Comparison of ENCODE assay signal across 8 cellular contexts in the genomic region with DNA sequence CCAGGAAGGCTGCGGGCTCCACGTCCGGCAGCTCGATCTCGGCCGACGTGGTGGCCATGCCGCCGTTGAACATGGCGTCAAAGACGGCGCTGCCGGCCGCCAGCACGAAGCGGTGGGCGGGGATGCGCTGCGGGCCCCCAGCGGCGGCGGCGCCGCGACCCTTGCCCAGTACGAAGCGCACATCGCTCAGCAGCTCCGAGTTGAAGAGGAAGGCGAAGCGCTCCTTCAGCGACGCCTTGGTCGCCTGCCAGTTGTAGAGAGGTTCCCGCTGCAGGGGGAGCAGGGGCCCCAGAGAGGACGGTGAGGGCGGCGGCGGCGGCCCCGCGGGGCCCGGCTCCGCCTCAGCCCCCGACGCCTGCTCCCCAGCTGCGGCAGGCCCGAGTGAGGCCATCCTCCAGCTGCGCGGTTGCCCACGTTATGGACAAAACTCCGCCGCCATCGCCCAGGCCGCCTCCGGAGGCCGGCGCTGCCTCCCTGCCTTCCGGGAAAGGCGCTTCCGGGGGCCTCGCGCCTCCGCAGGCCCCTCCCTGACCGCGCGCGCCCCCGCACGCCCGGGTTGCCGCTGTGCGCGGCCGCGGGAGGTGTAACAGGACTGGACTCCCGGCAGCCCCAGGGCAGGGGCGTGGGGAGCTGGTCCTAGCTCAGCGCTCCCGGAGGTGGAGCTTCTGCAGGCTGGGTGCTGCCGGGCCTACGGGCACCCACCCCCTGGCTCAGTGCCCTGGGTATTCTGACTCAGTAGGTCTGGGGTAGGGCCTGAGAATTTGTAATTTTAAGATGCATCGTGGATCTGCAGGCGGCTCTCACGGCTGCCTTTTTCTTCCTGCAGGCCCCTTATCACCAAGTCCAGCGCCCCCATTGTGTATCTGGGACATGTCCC. TPM values are rescaled to one million over a fixed set of nuclear protein-coding genes. Genes with fewer than 3 reads are reported as not detected.
DNase-seq lines count a peak whose midpoint lies in the region; ATAC-seq, FAIRE-seq and TF ChIP-seq lines count a peak whose summit lies in the region.

BTBD1 (minus strand) TSS at position 492 of the 877 bp plus-strand sequence; CDS start at position 391, 101 bp downstream.

- H3K27me3 ChIP-seq in right lobe of liver, result no peaks in the 10 kb centered on the region

- H3K36me3 ChIP-seq in right lobe of liver, result no peaks in the 10 kb centered on the region

- TF ChIP-seq CTCF in right lobe of liver (IDR thresholded peaks at IDR 0.05), result peak in 2 of 4 donors; percentile 22 to 34

- DNase-seq in C1 segment of cervical spinal cord (lab: John Stamatoyannopoulos, UW) (peak in 13 of 14 donors; percentile 56 to 91 (median 82)), GM19239 (ENCODE audit: insufficient read length, low spot score) (peak; percentile 89), NCI-H526 (lab: John Stamatoyannopoulos, UW) (peak; percentile 59 to 96), dermis blood vessel endothelial cell (peak; percentile 92), right lobe of liver (peak; percentile 93 to 95 (median 94))
- DNase-seq in activated CD4-positive, alpha-beta T cell treated with anti-CD3 and anti-CD28 coated beads, Interleukin-2, amount 50 U/mL, for 4 hours, result peak; percentile 79 to 82
- DNase-seq in stimulated activated CD4-positive, alpha-beta T cell treated with anti-CD3 and anti-CD28 coated beads, Interleukin-4, amount 100 ng/mL, for 24 hours, result peak; percentile 90

- H3K4me3 ChIP-seq in right lobe of liver, result peak within 1 kb of the TSS; percentile 78 to 99 (median 93)

- peaks cover 0 to 31% (median 12%) of the 10 kb centered on the region in 4 donors for H3K4me1 ChIP-seq in right lobe of liver

- intact Hi-C loops in right lobe of liver (cut with DNase I), result no loop called here

- WGBS in right lobe of liver (ENCODE audit: insufficient coverage, low coverage, low lambda C conversion rate, missing lambda C conversion rate), result 7% methylated on average over 3 of the region's 86 CpGs

- TF ChIP-seq POLR2A in right lobe of liver (IDR thresholded peaks at IDR 0.05), result peak; percentile 96

- FAIRE-seq in GM19239 (lab: Jason Lieb, UNC), result peak; percentile 33

- H3K9me3 ChIP-seq in right lobe of liver, result no peaks in the 10 kb centered on the region

- ATAC-seq in HG03442 (IDR thresholded peaks at IDR 0.05; ENCODE audit: unreplicated experiment) (peak; percentile 85), right lobe of liver (peak; percentile 97 to 99 (median 98))

- H3K27ac ChIP-seq in right lobe of liver, result peak within 1 kb of the TSS; percentile 77 to 91 (median 82)

RNA-seq across cellular contexts. Expression of gene BTBD1, which starts in this region (rescaled TPM):
- 131 and 146 TPM in 2 replicates for total RNA-seq in dermis blood vessel endothelial cell
- total RNA-seq in right lobe of liver, result 10 to 100 TPM; 15.7 to 49.9 (median 24.2) TPM

Comparison
In these comparisons a context has a peak if more than half of its experiments do, and no peak if none do; other contexts are left out.
1. Peak in every context shown above with its lines: DNase-seq, ATAC-seq, H3K4me3 ChIP-seq and H3K27ac ChIP-seq.